ENCODE assay signal across 2 cellular contexts in genomic region chr6:26561533-26562466, GRCh38.
TF ChIP-seq lines count a peak whose summit lies in the region.

No MANE protein-coding gene starts in this region.

TF ChIP-seq in IMR-90, 13 proteins besides CTCF, POLR2A, EP300 and RAD21:
- peak; percentile 67 for TF ChIP-seq CEBPB (IDR thresholded peaks at IDR 0.05; ENCODE audit: low read depth, low read length)
- TF ChIP-seq RCOR1 (IDR thresholded peaks at IDR 0.05; ENCODE audit: insufficient replicate concordance, low read length) = no peak

TF ChIP-seq in H1, 55 proteins besides CTCF, POLR2A, EP300 and RAD21:
- no peak for TF ChIP-seq SIN3A (conservative IDR thresholded peaks at IDR 0.05 in 1 of 2, IDR thresholded peaks at IDR 0.05 in 1 of 2; ENCODE audit: low read depth in 1 of 2, low read length in 2 of 2)
- TF ChIP-seq TBP (IDR thresholded peaks at IDR 0.05; ENCODE audit: low read depth, low read length) = no peak
- peak; percentile 42; the same call in 1 of the 2 replicates for TF ChIP-seq CEBPB (IDR thresholded peaks at IDR 0.05; ENCODE audit: low read depth, low read length)
TF ChIP-seq in H1: peak in this region for 1.
